ENCODE assay signal across 1 cellular context in genomic region chr20:34363062-34364012, GRCh38.
TF ChIP-seq lines count a peak whose summit lies in the region.

Gene ITCH (plus strand): TSS chr20:34363273. CDS start chr20:34393812, 30,539 bp downstream.

TF ChIP-seq in HepG2, 621 proteins besides CTCF, POLR2A, EP300 and RAD21 (continued from another document and continues in another):
- TF ChIP-seq, protein P1, sequence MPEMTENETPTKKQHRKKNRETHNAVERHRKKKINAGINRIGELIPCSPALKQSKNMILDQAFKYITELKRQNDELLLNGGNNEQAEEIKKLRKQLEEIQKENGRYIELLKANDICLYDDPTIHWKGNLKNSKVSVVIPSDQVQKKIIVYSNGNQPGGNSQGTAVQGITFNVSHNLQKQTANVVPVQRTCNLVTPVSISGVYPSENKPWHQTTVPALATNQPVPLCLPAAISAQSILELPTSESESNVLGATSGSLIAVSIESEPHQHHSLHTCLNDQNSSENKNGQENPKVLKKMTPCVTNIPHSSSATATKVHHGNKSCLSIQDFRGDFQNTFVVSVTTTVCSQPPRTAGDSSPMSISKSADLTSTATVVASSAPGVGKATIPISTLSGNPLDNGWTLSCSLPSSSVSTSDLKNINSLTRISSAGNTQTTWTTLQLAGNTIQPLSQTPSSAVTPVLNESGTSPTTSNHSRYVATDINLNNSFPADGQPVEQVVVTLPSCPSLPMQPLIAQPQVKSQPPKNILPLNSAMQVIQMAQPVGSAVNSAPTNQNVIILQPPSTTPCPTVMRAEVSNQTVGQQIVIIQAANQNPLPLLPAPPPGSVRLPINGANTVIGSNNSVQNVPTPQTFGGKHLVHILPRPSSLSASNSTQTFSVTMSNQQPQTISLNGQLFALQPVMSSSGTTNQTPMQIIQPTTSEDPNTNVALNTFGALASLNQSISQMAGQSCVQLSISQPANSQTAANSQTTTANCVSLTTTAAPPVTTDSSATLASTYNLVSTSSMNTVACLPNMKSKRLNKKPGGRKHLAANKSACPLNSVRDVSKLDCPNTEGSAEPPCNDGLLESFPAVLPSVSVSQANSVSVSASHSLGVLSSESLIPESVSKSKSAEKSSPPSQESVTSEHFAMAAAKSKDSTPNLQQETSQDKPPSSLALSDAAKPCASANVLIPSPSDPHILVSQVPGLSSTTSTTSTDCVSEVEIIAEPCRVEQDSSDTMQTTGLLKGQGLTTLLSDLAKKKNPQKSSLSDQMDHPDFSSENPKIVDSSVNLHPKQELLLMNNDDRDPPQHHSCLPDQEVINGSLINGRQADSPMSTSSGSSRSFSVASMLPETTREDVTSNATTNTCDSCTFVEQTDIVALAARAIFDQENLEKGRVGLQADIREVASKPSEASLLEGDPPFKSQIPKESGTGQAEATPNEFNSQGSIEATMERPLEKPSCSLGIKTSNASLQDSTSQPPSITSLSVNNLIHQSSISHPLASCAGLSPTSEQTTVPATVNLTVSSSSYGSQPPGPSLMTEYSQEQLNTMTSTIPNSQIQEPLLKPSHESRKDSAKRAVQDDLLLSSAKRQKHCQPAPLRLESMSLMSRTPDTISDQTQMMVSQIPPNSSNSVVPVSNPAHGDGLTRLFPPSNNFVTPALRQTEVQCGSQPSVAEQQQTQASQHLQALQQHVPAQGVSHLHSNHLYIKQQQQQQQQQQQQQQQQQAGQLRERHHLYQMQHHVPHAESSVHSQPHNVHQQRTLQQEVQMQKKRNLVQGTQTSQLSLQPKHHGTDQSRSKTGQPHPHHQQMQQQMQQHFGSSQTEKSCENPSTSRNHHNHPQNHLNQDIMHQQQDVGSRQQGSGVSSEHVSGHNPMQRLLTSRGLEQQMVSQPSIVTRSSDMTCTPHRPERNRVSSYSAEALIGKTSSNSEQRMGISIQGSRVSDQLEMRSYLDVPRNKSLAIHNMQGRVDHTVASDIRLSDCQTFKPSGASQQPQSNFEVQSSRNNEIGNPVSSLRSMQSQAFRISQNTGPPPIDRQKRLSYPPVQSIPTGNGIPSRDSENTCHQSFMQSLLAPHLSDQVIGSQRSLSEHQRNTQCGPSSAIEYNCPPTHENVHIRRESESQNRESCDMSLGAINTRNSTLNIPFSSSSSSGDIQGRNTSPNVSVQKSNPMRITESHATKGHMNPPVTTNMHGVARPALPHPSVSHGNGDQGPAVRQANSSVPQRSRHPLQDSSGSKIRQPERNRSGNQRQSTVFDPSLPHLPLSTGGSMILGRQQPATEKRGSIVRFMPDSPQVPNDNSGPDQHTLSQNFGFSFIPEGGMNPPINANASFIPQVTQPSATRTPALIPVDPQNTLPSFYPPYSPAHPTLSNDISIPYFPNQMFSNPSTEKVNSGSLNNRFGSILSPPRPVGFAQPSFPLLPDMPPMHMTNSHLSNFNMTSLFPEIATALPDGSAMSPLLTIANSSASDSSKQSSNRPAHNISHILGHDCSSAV (CRISPR knock-in tag; IDR thresholded peaks at IDR 0.05; ENCODE audit: borderline replicate concordance): no peak; the same call in 1 of the 2 replicates
- TF ChIP-seq ZNF749 (CRISPR knock-in tag; IDR thresholded peaks at IDR 0.05; ENCODE audit: borderline replicate concordance): 0 out of 2 replicates have a peak, but pooled peaks have one; percentile 26
- 0 out of 2 replicates have a peak, but pooled peaks have one; percentile 42 for TF ChIP-seq ZNF761 (CRISPR knock-in tag; conservative IDR thresholded peaks at IDR 0.05)
- peak; percentile 10 for TF ChIP-seq ZFP36 (IDR thresholded peaks at IDR 0.05; ENCODE audit: borderline replicate concordance, low read depth, low read length, partially characterized antibody)
- TF ChIP-seq ZMYM2 (CRISPR knock-in tag; IDR thresholded peaks at IDR 0.05): peak; percentile 54
- TF ChIP-seq ZNF446 (CRISPR knock-in tag; IDR thresholded peaks at IDR 0.05): no peak; the same call in 1 of the 2 replicates
- peak; percentile 85 for TF ChIP-seq SNAPC5 (CRISPR knock-in tag; IDR thresholded peaks at IDR 0.05; ENCODE audit: borderline replicate concordance)
- TF ChIP-seq NR2C2 (CRISPR knock-in tag; IDR thresholded peaks at IDR 0.05; ENCODE audit: borderline replicate concordance): peak; percentile 30; the same call in 1 of the 2 replicates
- TF ChIP-seq ZNF543 (CRISPR knock-in tag; IDR thresholded peaks at IDR 0.05): no peak; the same call in 1 of the 2 replicates
- peak; percentile 57; the same call in 1 of the 2 replicates for TF ChIP-seq MIXL1 (CRISPR knock-in tag; IDR thresholded peaks at IDR 0.05)
- no peak for TF ChIP-seq HNF4G (IDR thresholded peaks at IDR 0.05; ENCODE audit: borderline replicate concordance, low read depth, low read length)
- 0 out of 2 replicates have a peak, but pooled peaks have one; percentile 45 for TF ChIP-seq HNF4G (CRISPR knock-in tag; IDR thresholded peaks at IDR 0.05; ENCODE audit: borderline replicate concordance, low read depth)
- TF ChIP-seq ZNF30 (CRISPR knock-in tag; IDR thresholded peaks at IDR 0.05): peak; percentile 69; the same call in 1 of the 2 replicates
- peak; percentile 33; the same call in 1 of the 2 replicates for TF ChIP-seq GABPA (IDR thresholded peaks at IDR 0.05; ENCODE audit: low read depth, low read length)
- TF ChIP-seq GABPA (CRISPR knock-in tag; IDR thresholded peaks at IDR 0.05; ENCODE audit: low read depth): peak; percentile 88
- TF ChIP-seq KDM3A (CRISPR knock-in tag; IDR thresholded peaks at IDR 0.05; ENCODE audit: low read depth): peak; percentile 56; the same call in 1 of the 2 replicates
- TF ChIP-seq ETV6 (CRISPR knock-in tag; conservative IDR thresholded peaks at IDR 0.05): 0 out of 2 replicates have a peak, but pooled peaks have one; percentile 30
- peak; percentile 72 for TF ChIP-seq MYPOP (CRISPR knock-in tag; IDR thresholded peaks at IDR 0.05)
- TF ChIP-seq ZNF670 (CRISPR knock-in tag; IDR thresholded peaks at IDR 0.05; ENCODE audit: borderline replicate concordance): no peak
- peak; percentile 0 for TF ChIP-seq ZNF230 (CRISPR knock-in tag; IDR thresholded peaks at IDR 0.05)
- TF ChIP-seq ZNF280B (CRISPR knock-in tag; IDR thresholded peaks at IDR 0.05; ENCODE audit: borderline replicate concordance): peak; percentile 91; the same call in 1 of the 2 replicates
- TF ChIP-seq, protein P2, sequence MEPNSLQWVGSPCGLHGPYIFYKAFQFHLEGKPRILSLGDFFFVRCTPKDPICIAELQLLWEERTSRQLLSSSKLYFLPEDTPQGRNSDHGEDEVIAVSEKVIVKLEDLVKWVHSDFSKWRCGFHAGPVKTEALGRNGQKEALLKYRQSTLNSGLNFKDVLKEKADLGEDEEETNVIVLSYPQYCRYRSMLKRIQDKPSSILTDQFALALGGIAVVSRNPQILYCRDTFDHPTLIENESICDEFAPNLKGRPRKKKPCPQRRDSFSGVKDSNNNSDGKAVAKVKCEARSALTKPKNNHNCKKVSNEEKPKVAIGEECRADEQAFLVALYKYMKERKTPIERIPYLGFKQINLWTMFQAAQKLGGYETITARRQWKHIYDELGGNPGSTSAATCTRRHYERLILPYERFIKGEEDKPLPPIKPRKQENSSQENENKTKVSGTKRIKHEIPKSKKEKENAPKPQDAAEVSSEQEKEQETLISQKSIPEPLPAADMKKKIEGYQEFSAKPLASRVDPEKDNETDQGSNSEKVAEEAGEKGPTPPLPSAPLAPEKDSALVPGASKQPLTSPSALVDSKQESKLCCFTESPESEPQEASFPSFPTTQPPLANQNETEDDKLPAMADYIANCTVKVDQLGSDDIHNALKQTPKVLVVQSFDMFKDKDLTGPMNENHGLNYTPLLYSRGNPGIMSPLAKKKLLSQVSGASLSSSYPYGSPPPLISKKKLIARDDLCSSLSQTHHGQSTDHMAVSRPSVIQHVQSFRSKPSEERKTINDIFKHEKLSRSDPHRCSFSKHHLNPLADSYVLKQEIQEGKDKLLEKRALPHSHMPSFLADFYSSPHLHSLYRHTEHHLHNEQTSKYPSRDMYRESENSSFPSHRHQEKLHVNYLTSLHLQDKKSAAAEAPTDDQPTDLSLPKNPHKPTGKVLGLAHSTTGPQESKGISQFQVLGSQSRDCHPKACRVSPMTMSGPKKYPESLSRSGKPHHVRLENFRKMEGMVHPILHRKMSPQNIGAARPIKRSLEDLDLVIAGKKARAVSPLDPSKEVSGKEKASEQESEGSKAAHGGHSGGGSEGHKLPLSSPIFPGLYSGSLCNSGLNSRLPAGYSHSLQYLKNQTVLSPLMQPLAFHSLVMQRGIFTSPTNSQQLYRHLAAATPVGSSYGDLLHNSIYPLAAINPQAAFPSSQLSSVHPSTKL (CRISPR knock-in tag; IDR thresholded peaks at IDR 0.05): peak; percentile 51; the same call in 1 of the 2 replicates
- peak; percentile 79; the same call in 1 of the 2 replicates for TF ChIP-seq ZFP36L1 (CRISPR knock-in tag; IDR thresholded peaks at IDR 0.05)
- peak; percentile 74 for TF ChIP-seq HOXD1 (CRISPR knock-in tag; IDR thresholded peaks at IDR 0.05)
- TF ChIP-seq TFE3 (CRISPR knock-in tag; IDR thresholded peaks at IDR 0.05): peak; percentile 29
- TF ChIP-seq BCL6 (CRISPR knock-in tag; IDR thresholded peaks at IDR 0.05): peak; percentile 50; the same call in 1 of the 2 replicates
- TF ChIP-seq FOXK1 (CRISPR knock-in tag; IDR thresholded peaks at IDR 0.05; ENCODE audit: borderline replicate concordance, low read depth): peak; percentile 73; the same call in 1 of the 2 replicates
- TF ChIP-seq ATF6 (CRISPR knock-in tag; conservative IDR thresholded peaks at IDR 0.05): peak; percentile 80; the same call in 1 of the 2 replicates
- peak; percentile 87 for TF ChIP-seq SAP130 (CRISPR knock-in tag; IDR thresholded peaks at IDR 0.05; ENCODE audit: low read depth)
- TF ChIP-seq, protein P3, sequence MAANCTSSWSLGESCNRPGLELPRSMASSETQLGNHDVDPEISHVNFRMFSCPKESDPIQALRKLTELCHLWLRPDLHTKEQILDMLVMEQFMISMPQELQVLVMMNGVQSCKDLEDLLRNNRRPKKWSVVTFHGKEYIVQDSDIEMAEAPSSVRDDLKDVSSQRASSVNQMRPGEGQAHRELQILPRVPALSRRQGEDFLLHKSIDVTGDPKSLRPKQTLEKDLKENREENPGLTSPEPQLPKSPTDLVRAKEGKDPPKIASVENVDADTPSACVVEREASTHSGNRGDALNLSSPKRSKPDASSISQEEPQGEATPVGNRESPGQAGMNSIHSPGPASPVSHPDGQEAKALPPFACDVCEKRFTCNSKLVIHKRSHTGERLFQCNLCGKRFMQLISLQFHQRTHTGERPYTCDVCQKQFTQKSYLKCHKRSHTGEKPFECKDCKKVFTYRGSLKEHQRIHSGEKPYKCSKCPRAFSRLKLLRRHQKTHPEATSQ (CRISPR knock-in tag; IDR thresholded peaks at IDR 0.05; ENCODE audit: borderline replicate concordance): peak; percentile 11; the same call in 1 of the 2 replicates
- TF ChIP-seq MIER2 (CRISPR knock-in tag; IDR thresholded peaks at IDR 0.05): no peak; the same call in 1 of the 2 replicates
- TF ChIP-seq GATA4 (IDR thresholded peaks at IDR 0.05; ENCODE audit: borderline replicate concordance, low read depth): peak; percentile 84
- TF ChIP-seq KAT2B (IDR thresholded peaks at IDR 0.05; ENCODE audit: borderline replicate concordance, low read depth, low read length): no peak
- TF ChIP-seq ZNF441 (CRISPR knock-in tag; IDR thresholded peaks at IDR 0.05; ENCODE audit: borderline replicate concordance): peak; percentile 62
- no peak for TF ChIP-seq ZFAT (CRISPR knock-in tag; conservative IDR thresholded peaks at IDR 0.05)
- 0 out of 2 replicates have a peak, but pooled peaks have one; percentile 16 for TF ChIP-seq CHCHD3 (CRISPR knock-in tag; IDR thresholded peaks at IDR 0.05)
- peak; percentile 86 for TF ChIP-seq DNMT3B (CRISPR knock-in tag; conservative IDR thresholded peaks at IDR 0.05)
- TF ChIP-seq ZNF773 (CRISPR knock-in tag; IDR thresholded peaks at IDR 0.05; ENCODE audit: borderline replicate concordance): peak; percentile 63; the same call in 1 of the 2 replicates
- TF ChIP-seq ZNF292 (CRISPR knock-in tag; IDR thresholded peaks at IDR 0.05; ENCODE audit: borderline replicate concordance, low read depth): peak; percentile 28
- peak; percentile 45; the same call in 1 of the 2 replicates for TF ChIP-seq ZNF34 (CRISPR knock-in tag; IDR thresholded peaks at IDR 0.05; ENCODE audit: borderline replicate concordance)
